18 cellular contexts compared by ENCODE assay signal in genomic region chr4:124290678-124291077, GRCh38.
"Had no signal": no experiment of that assay in that cellular context is flagged by ENCODE, and none has a peak within 500 bp of the region (broad histone marks: within the 10 kb centered on the region; RNA-seq: fewer than 3 reads in every experiment).

No MANE protein-coding gene starts in this region.

- H3K36me3 ChIP-seq: heart left ventricle, left ventricle myocardium inferior, tibial nerve, vagina had no signal

- FAIRE-seq: endothelial cell of umbilical vein, small intestine had no signal

- H3K4me3 ChIP-seq: heart left ventricle, left ventricle myocardium inferior, tibial nerve, vagina had no signal

- H3K27ac ChIP-seq: heart left ventricle, left ventricle myocardium inferior, tibial nerve, vagina, VCaP had no signal

- DNase-seq: activated CD4-positive, alpha-beta memory T cell treated with anti-CD3 and anti-CD28 coated beads, Interleukin-2, amount 10 ng/mL, durations not matched to agents 7 days and 5 days; activated CD4-positive, alpha-beta T cell treated with anti-CD3 and anti-CD28 coated beads, Interleukin-2, amount 10 ng/mL, durations not matched to agents 24 days and 14 days; activated effector memory CD4-positive, alpha-beta T cell treated with anti-CD3 and anti-CD28 coated beads, Interleukin-2, amount 50 U/mL, for 16 hours; activated naive CD4-positive, alpha-beta T cell treated with anti-CD3 and anti-CD28 coated beads, Interleukin-2, amount 10 ng/mL, durations not matched to agents 7 days and 5 days; amygdala; central memory CD4-positive, alpha-beta T cell; effector memory CD8-positive, alpha-beta T cell; heart left ventricle; islet precursor cell; left ventricle myocardium inferior; naive thymus-derived CD8-positive, alpha-beta T cell; small intestine; stimulated activated CD4-positive, alpha-beta T cell treated with anti-CD3 and anti-CD28 coated beads, Interleukin-2, amount 100 ng/mL, for 24 hours; stimulated activated naive CD8-positive, alpha-beta T cell treated with anti-CD3 and anti-CD28 coated beads, Interleukin-15, amount 100 ng/mL, for 72 hours had no signal

- H3K27me3 ChIP-seq: heart left ventricle, tibial nerve, vagina had no signal
